Comparison of ENCODE assay signal across 1 cellular context in genomic region chr5:136025900-136026299, GRCh38.
TF ChIP-seq lines count a peak whose summit lies in the region.

No MANE protein-coding gene starts in this region.

TF ChIP-seq in liver, 16 proteins besides CTCF, POLR2A, EP300 and RAD21 (continued from another document):
- TF ChIP-seq ZBTB33 (IDR thresholded peaks at IDR 0.05) (no peak), FOXA2 (IDR thresholded peaks at IDR 0.05) (no peak), NR2F2 (IDR thresholded peaks at IDR 0.05) (peak; percentile 60), RXRA (IDR thresholded peaks at IDR 0.05) (peak; percentile 14 to 39), HNF4G (IDR thresholded peaks at IDR 0.05) (no peak)
